In the genomic region with DNA sequence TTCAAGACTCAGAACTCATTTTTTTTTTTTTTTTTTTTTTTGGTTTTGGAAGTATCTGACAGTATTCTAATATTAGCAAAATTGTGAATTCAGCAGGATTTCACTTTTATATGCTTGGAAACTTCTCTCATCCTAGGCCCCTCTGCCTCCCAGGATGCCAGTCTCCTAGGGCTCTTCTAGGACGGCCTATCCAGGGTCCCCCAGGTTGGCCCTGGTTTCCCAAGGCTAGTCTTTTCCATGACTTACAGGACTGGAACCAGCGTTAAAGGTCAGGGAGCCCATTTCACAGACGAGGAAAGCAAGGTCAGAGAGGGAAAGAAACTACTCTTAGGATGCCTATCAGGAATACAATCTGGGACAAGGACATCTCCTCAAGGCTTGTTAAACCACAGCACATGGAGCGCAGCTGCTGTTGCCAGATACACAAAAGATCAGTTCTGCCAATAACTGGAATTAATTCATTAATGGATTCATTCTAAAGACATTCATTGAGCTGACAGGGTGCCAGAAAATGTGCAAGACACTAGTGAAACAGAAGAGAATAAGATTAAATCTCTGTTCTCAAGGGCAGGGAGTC, we compare ENCODE assay signal across 16 cellular contexts.
"Had no signal": no experiment of that assay in that cellular context is flagged by ENCODE, and none has a peak within 500 bp of the region (broad histone marks: within the 10 kb centered on the region; RNA-seq: fewer than 3 reads in every experiment).

No MANE protein-coding gene starts in this region.

- H3K4me3 ChIP-seq: adrenal gland, lower lobe of right lung, tibial artery had no signal

- H3K27me3 ChIP-seq: adrenal gland had no signal

- H3K9me3 ChIP-seq: adrenal gland, lower lobe of right lung, tibial artery had no signal

- H3K27ac ChIP-seq: adrenal gland, lower lobe of right lung, tibial artery had no signal

- DNase-seq: activated CD4-positive, alpha-beta memory T cell treated with anti-CD3 and anti-CD28 coated beads for 36 hours; activated CD4-positive, alpha-beta T cell treated with anti-CD3 and anti-CD28 coated beads for 36 hours; activated gamma-delta T cell treated with Interleukin-2 at 50 U/mL for 16 hours; activated T-cell treated with anti-CD3 and anti-CD28 coated beads, Interleukin-2, amount 50 U/mL, for 4 hours; effector memory CD4-positive, alpha-beta T cell; foreskin fibroblast; left cardiac atrium; lower lobe of right lung; midbrain; stimulated activated naive CD8-positive, alpha-beta T cell treated with anti-CD3 and anti-CD28 coated beads, Interleukin-15, Interleukin-2, amounts not matched to agents 100 U/mL and 50 U/mL, for 24 hours; substantia nigra; T-helper 2 cell had no signal

- ATAC-seq: activated CD4-positive, alpha-beta T cell treated with anti-CD3 and anti-CD28 coated beads for 36 hours; activated naive CD4-positive, alpha-beta T cell treated with anti-CD3 and anti-CD28 coated beads, Interleukin-2, amount 50 U/mL, for 72 hours; activated T-cell treated with anti-CD3 and anti-CD28 coated beads, Interleukin-2, amount 50 U/mL, for 4 hours; left cardiac atrium; lower lobe of right lung; stimulated activated naive CD8-positive, alpha-beta T cell treated with anti-CD3 and anti-CD28 coated beads, Interleukin-15, Interleukin-2, amounts not matched to agents 100 U/mL and 50 U/mL, for 24 hours; WTC11 had no signal

- H3K4me1 ChIP-seq: adrenal gland, lower lobe of right lung, tibial artery had no signal

- H3K36me3 ChIP-seq: adrenal gland, lower lobe of right lung, tibial artery had no signal
